In genomic region chr15:88049509-88049908, GRCh38 we compare ENCODE assay signal across 16 cellular contexts.
A peak's percentile ranks its signal among the peaks of the same experiment; 100 is the strongest.
DNase-seq lines count a peak whose midpoint lies in the region; ATAC-seq lines count a peak whose summit lies in the region.
"Had no signal": no experiment of that assay in that cellular context is flagged by ENCODE, and none has a peak within 500 bp of the region (broad histone marks: within the 10 kb centered on the region; RNA-seq: fewer than 3 reads in every experiment).

No MANE protein-coding gene starts in this region.

- DNase-seq in OCI-M1 (lab: John Stamatoyannopoulos, UW) (no peak), nucleus accumbens (lab: John Stamatoyannopoulos, UW) (no peak), D341Med (ENCODE audit: low spot score) (no peak)
- DNase-seq: C1 segment of cervical spinal cord; gastrocnemius medialis; NCI-H2029; NCI-H82; nephron progenitor cell; stimulated activated naive CD4-positive, alpha-beta T cell treated with Interleukin-2 at 50 U/mL for 16 hours had no signal

- H3K4me3 Mint-ChIP-seq in stimulated activated memory B cell treated with anti-CD40 and anti-IgM and Interleukin-4, amounts not matched to agents 10 μg/mL and 1 μg/mL and 100 μg/mL, for 72 hours, result no peak overlapping the region
- H3K4me3 Mint-ChIP-seq: activated T-helper 1 cell treated with anti-CD3 and anti-CD28 coated beads, Interleukin-12 subunit alpha, Interleukin-12 subunit beta, Interleukin-2, Interleukin-4 antibody, amounts not matched to agents 30 ng/mL and 10 ng/mL and 1 ng/mL, durations not matched to agents 14 hours and 24 hours and 36 hours; nephron progenitor cell; T-helper 2 cell treated with Interferon-gamma antibody and Interleukin-4, amounts not matched to agents 5 μg/mL and 100 μg/mL, for 36 hours had no signal

- H3K27me3 Mint-ChIP-seq in stimulated activated memory B cell treated with anti-CD40 and anti-IgM and Interleukin-4, amounts not matched to agents 10 μg/mL and 1 μg/mL and 100 μg/mL, for 72 hours, result peaks cover 7% of the 10 kb centered on the region

- no peaks in the 10 kb centered on the region for H3K4me1 Mint-ChIP-seq in stimulated activated memory B cell treated with anti-CD40 and anti-IgM and Interleukin-4, amounts not matched to agents 10 μg/mL and 1 μg/mL and 100 μg/mL, for 72 hours
- H3K4me1 Mint-ChIP-seq: nephron progenitor cell had no signal

- H3K36me3 Mint-ChIP-seq in stimulated activated memory B cell treated with anti-CD40 and anti-IgM and Interleukin-4, amounts not matched to agents 10 μg/mL and 1 μg/mL and 100 μg/mL, for 72 hours, result no peaks in the 10 kb centered on the region

- H3K9me3 Mint-ChIP-seq in stimulated activated memory B cell treated with anti-CD40 and anti-IgM and Interleukin-4, amounts not matched to agents 10 μg/mL and 1 μg/mL and 100 μg/mL, for 72 hours, result no peaks in the 10 kb centered on the region
- H3K9me3 Mint-ChIP-seq: activated T-helper 1 cell treated with anti-CD3 and anti-CD28 coated beads, Interleukin-12 subunit alpha, Interleukin-12 subunit beta, Interleukin-2, Interleukin-4 antibody, amounts not matched to agents 30 ng/mL and 10 ng/mL and 1 ng/mL, durations not matched to agents 14 hours and 24 hours and 36 hours; nephron progenitor cell; T-helper 2 cell treated with Interferon-gamma antibody and Interleukin-4, amounts not matched to agents 5 μg/mL and 100 μg/mL, for 36 hours had no signal

- ATAC-seq in GM18907 (IDR thresholded peaks at IDR 0.05; ENCODE audit: unreplicated experiment) (peak; percentile 83), GM21619 (IDR thresholded peaks at IDR 0.05; ENCODE audit: unreplicated experiment) (peak; percentile 94), HG03103 (IDR thresholded peaks at IDR 0.05; ENCODE audit: low read depth, unreplicated experiment) (peak; percentile 73)
- ATAC-seq in stimulated activated memory B cell treated with anti-CD40 and anti-IgM and Interleukin-4, amounts not matched to agents 10 μg/mL and 1 μg/mL and 100 μg/mL, for 72 hours, result peak; percentile 66
- ATAC-seq: gastrocnemius medialis, HCT116 had no signal

- H3K27ac Mint-ChIP-seq in stimulated activated memory B cell treated with anti-CD40 and anti-IgM and Interleukin-4, amounts not matched to agents 10 μg/mL and 1 μg/mL and 100 μg/mL, for 72 hours, result no peak overlapping the region
- H3K27ac Mint-ChIP-seq: activated T-helper 1 cell treated with anti-CD3 and anti-CD28 coated beads, Interleukin-12 subunit alpha, Interleukin-12 subunit beta, Interleukin-2, Interleukin-4 antibody, amounts not matched to agents 30 ng/mL and 10 ng/mL and 1 ng/mL, durations not matched to agents 14 hours and 24 hours and 36 hours; nephron progenitor cell; T-helper 2 cell treated with Interferon-gamma antibody and Interleukin-4, amounts not matched to agents 5 μg/mL and 100 μg/mL, for 36 hours had no signal
